In genomic region chr15:51121118-51121517, GRCh38 we compare ENCODE assay signal across 9 cellular contexts. TPM values are rescaled to one million over a fixed set of nuclear protein-coding genes. Genes with fewer than 3 reads are reported as not detected.
DNase-seq lines count a peak whose midpoint lies in the region; ATAC-seq, FAIRE-seq and TF ChIP-seq lines count a peak whose summit lies in the region.
"Had no signal": no experiment of that assay in that cellular context is flagged by ENCODE, and none has a peak within 500 bp of the region (broad histone marks: within the 10 kb centered on the region; RNA-seq: fewer than 3 reads in every experiment).

No MANE protein-coding gene starts in this region.

- no peaks in the 10 kb centered on the region for H3K9me3 ChIP-seq in pancreas

- H2AFZ ChIP-seq in GM23338 = no peak overlapping the region

- no peak overlapping the region for H3K4me3 Mint-ChIP-seq in GM23338

- DNase-seq in GM23338 (ENCODE audit: low spot score) (no peak), NOMO-1 (lab: John Stamatoyannopoulos, UW; ENCODE audit: unreplicated experiment in 2 of 2) (peak; percentile 17 to 41), dermis blood vessel endothelial cell (peak; percentile 99), pancreas (peak in 3 of 6 donors; percentile 4 to 53 (median 18)), sciatic nerve (ENCODE audit: low spot score) (no peak), T-helper 1 cell (no peak)
- DNase-seq: activated CD8-positive, alpha-beta memory T cell treated with anti-CD3 and anti-CD28 coated beads, Interleukin-2, amount 50 U/mL, for 48 hours; NCI-H1436 treated with DMSO at 0.1 percent for 48 hours had no signal

- peaks cover 6% of the 10 kb centered on the region; the same call in 2 of the 3 replicates for H3K9me3 Mint-ChIP-seq in GM23338

- no peak overlapping the region for H3K4me3 ChIP-seq in GM23338
- no peak overlapping the region for H3K4me3 ChIP-seq in pancreas

- WGBS in pancreas, 2 donors = 28 to 51% methylated on average over 2 of the region's 2 CpGs

- H3K27me3 ChIP-seq in GM23338 (ENCODE audit: insufficient read depth) (no peaks in the 10 kb centered on the region), pancreas (no peaks in the 10 kb centered on the region)

- H3K9me2 ChIP-seq in GM23338 (ENCODE audit: insufficient read depth) = no peaks in the 10 kb centered on the region

- intact Hi-C loops in pancreas (cut with DNase I) (no loop called here), sciatic nerve (cut with DNase I) (no loop called here)

- H3K79me2 ChIP-seq in GM23338 (replicated peaks; ENCODE audit: insufficient read depth) = no peaks in the 10 kb centered on the region

- no peaks in the 10 kb centered on the region; the same call in 2 of the 3 replicates for H3K36me3 Mint-ChIP-seq in GM23338 (ENCODE audit: low read depth)

- H3K27ac ChIP-seq in GM23338 (ENCODE audit: low read depth) (no peak overlapping the region), pancreas (no peak overlapping the region)

- H3K4me1 Mint-ChIP-seq in GM23338 = peaks cover 3% of the 10 kb centered on the region; the same call in 1 of the 3 replicates

- H3K4me2 ChIP-seq in GM23338 = no peak overlapping the region

- H3K27ac Mint-ChIP-seq in GM23338 = no peak overlapping the region

- no peaks in the 10 kb centered on the region for H3F3A ChIP-seq in GM23338 (replicated peaks; ENCODE audit: low read depth)

- no peaks in the 10 kb centered on the region for H4K20me1 ChIP-seq in GM23338 (replicated peaks; ENCODE audit: insufficient read depth)

- H3K27me3 Mint-ChIP-seq in GM23338 (ENCODE audit: insufficient read depth, low read depth, poor library complexity) = peaks cover 2% of the 10 kb centered on the region

- ATAC-seq in GM23338 (peak; percentile 53; the same call in 2 of the 3 replicates), pancreas (peak; percentile 67 to 82 (median 76)), sciatic nerve (no peak), GM18498 (IDR thresholded peaks at IDR 0.05; ENCODE audit: unreplicated experiment) (no peak)

- H3K4me1 ChIP-seq in GM23338 (ENCODE audit: insufficient read depth) (0 out of 2 replicates have a peak, but pooled peaks cover 4% of the 10 kb centered on the region), pancreas (no peaks in the 10 kb centered on the region)

- no peak for FAIRE-seq in pancreas (lab: Jason Lieb, UNC)

- H3K36me3 ChIP-seq in GM23338 (ENCODE audit: insufficient read depth) = no peaks in the 10 kb centered on the region
- no peaks in the 10 kb centered on the region for H3K36me3 ChIP-seq in pancreas

- TF ChIP-seq CTCF in GM23338 (conservative IDR thresholded peaks at IDR 0.05; ENCODE audit: low read depth in 2 of 2) (no peak), pancreas (IDR thresholded peaks at IDR 0.05) (no peak)

TF ChIP-seq in GM23338, 12 proteins besides CTCF, POLR2A, EP300 and RAD21 (continues in another document):
- TF ChIP-seq ETS1 (IDR thresholded peaks at IDR 0.05) (no peak), ZNF331 (CRISPR knock-in tag; IDR thresholded peaks at IDR 0.05; ENCODE audit: low read depth) (no peak), ZNF462 (CRISPR knock-in tag; IDR thresholded peaks at IDR 0.05) (no peak), JUNB (IDR thresholded peaks at IDR 0.05; ENCODE audit: unreplicated experiment) (no peak), NANOG (IDR thresholded peaks at IDR 0.05; ENCODE audit: borderline replicate concordance) (no peak), EZH2phosphoT487 (IDR thresholded peaks at IDR 0.05; ENCODE audit: unreplicated experiment) (no peak), EZH2 (IDR thresholded peaks at IDR 0.05; ENCODE audit: low read depth, unreplicated experiment) (no peak), CREB1 (CRISPR knock-in tag; IDR thresholded peaks at IDR 0.05; ENCODE audit: low read depth) (no peak), POLR2AphosphoS5 (IDR thresholded peaks at IDR 0.05; ENCODE audit: low read depth) (no peak), ZNF114 (CRISPR knock-in tag; IDR thresholded peaks at IDR 0.05) (no peak)

RNA-seq across cellular contexts. Expression of gene TNFAIP8L3, which starts 26.4 kb away (rescaled TPM):
- total RNA-seq in GM23338 (2014; rRNA removed; shearing (Covaris generic)) = 0.31 and 0.54 TPM in 2 replicates
- 0.21 and 0.23 TPM in 2 replicates for polyA plus RNA-seq in GM23338 (2016; fragmentation: Nextera tagmentation; extraction: Ambion mirVana)
- total RNA-seq in dermis blood vessel endothelial cell = 49.9 and 79.0 TPM in 2 replicates
- total RNA-seq in pancreas = 1 to 10 TPM in 2 of 6 donors, under 1 TPM in 4; 0.09 to 1.8 (median 0.70) TPM
- under 1 TPM; 0.68 to 0.87 TPM for polyA plus RNA-seq in pancreas
- total RNA-seq in sciatic nerve = 10.8 TPM

Comparison
In these comparisons a context has a peak if more than half of its experiments do, and no peak if none do; other contexts are left out.
1. ATAC-seq: peak in GM23338 (single experiment) and pancreas (4 of 4); none in sciatic nerve (single experiment) and GM18498 (single experiment).
2. DNase-seq: peak in NOMO-1 (2 of 2) and dermis blood vessel endothelial cell (single experiment); none in GM23338 (single experiment), sciatic nerve (single experiment) and T-helper 1 cell (0 of 5).